In genomic region chr19:37896142-37896541, GRCh38 we compare ENCODE assay signal across 34 cellular contexts. TPM values are rescaled to one million over a fixed set of nuclear protein-coding genes. Genes with fewer than 3 reads are reported as not detected.
"Had no signal": no experiment of that assay in that cellular context is flagged by ENCODE, and none has a peak within 500 bp of the region (broad histone marks: within the 10 kb centered on the region; RNA-seq: fewer than 3 reads in every experiment).

No MANE protein-coding gene starts in this region.

- H3K4me3 ChIP-seq: esophagus muscularis mucosa, gastrocnemius medialis had no signal

- ATAC-seq: activated CD4-positive, alpha-beta T cell treated with anti-CD3 and anti-CD28 coated beads for 36 hours; activated CD8-positive, alpha-beta memory T cell treated with anti-CD3 and anti-CD28 coated beads, Interleukin-2, amount 10 ng/mL, durations not matched to agents 7 days and 5 days; activated CD8-positive, alpha-beta T cell treated with anti-CD3 and anti-CD28 coated beads, Interleukin-2, amount 10 ng/mL, durations not matched to agents 7 days and 5 days; effector memory CD8-positive, alpha-beta T cell; foreskin keratinocyte; gastrocnemius medialis had no signal

- H3K36me3 ChIP-seq: brain microvascular endothelial cell, esophagus muscularis mucosa, gastrocnemius medialis had no signal

- H3K27me3 ChIP-seq: brain microvascular endothelial cell, foreskin keratinocyte, gastrocnemius medialis had no signal

- H3K27ac ChIP-seq: brain microvascular endothelial cell, esophagus muscularis mucosa, foreskin keratinocyte, gastrocnemius medialis had no signal

- FAIRE-seq: astrocyte, colon had no signal

- H3K4me1 ChIP-seq: esophagus muscularis mucosa, foreskin keratinocyte, gastrocnemius medialis had no signal

- DNase-seq: activated CD4-positive, alpha-beta memory T cell treated with anti-CD3 and anti-CD28 coated beads for 36 hours; activated CD4-positive, alpha-beta T cell treated with anti-CD3 and anti-CD28 coated beads for 36 hours; activated CD4-positive, alpha-beta T cell treated with anti-CD3 and anti-CD28 coated beads, Interleukin-2, amount 10 ng/mL, durations not matched to agents 24 days and 14 days; activated CD4-positive, CD25-positive, alpha-beta regulatory T cell; activated CD4-positive, CD25-positive, alpha-beta regulatory T cell treated with anti-CD3 and anti-CD28 coated beads, Interleukin-2, amount 50 U/mL, for 72 hours; activated CD8-positive, alpha-beta memory T cell treated with anti-CD3 and anti-CD28 coated beads, Interleukin-2, amount 10 ng/mL, durations not matched to agents 7 days and 5 days; activated CD8-positive, alpha-beta memory T cell treated with anti-CD3 and anti-CD28 coated beads, Interleukin-2, amount 50 U/mL, for 4 hours; activated CD8-positive, alpha-beta T cell treated with anti-CD3 and anti-CD28 coated beads, Interleukin-2, amount 10 ng/mL, durations not matched to agents 7 days and 5 days; activated effector memory CD4-positive, alpha-beta T cell treated with anti-CD3 and anti-CD28 coated beads, Interleukin-2, amount 50 U/mL, for 16 hours; activated naive CD4-positive, alpha-beta T cell treated with anti-CD3 and anti-CD28 coated beads, Interleukin-2, amount 50 U/mL, for 16 hours; activated T-cell treated with anti-CD3 and anti-CD28 coated beads, Interleukin-2, amount 50 U/mL, for 1 hour; activated T-cell treated with anti-CD3 and anti-CD28 coated beads, Interleukin-2, amount 50 U/mL, for 48 hours; amniotic stem cell; anterior cingulate cortex; brain microvascular endothelial cell; caudate nucleus; cortex of kidney; dermis blood vessel endothelial cell; effector CD4-positive, alpha-beta T cell; effector memory CD8-positive, alpha-beta T cell; erythroblast; foreskin keratinocyte; gastrocnemius medialis; glutamatergic neuron; T-helper 2 cell had no signal

- H3K9me3 ChIP-seq: esophagus muscularis mucosa, gastrocnemius medialis had no signal

RNA-seq across cellular contexts. Expression of gene WDR87, which starts 10.3 kb away (rescaled TPM):
- total RNA-seq: activated CD4-positive, alpha-beta memory T cell treated with anti-CD3 and anti-CD28 coated beads for 36 hours; activated CD4-positive, alpha-beta T cell treated with anti-CD3 and anti-CD28 coated beads for 36 hours; activated CD4-positive, alpha-beta T cell treated with anti-CD3 and anti-CD28 coated beads, Interleukin-2, amount 10 ng/mL, durations not matched to agents 24 days and 14 days; activated CD8-positive, alpha-beta memory T cell treated with anti-CD3 and anti-CD28 coated beads for 36 hours; activated CD8-positive, alpha-beta memory T cell treated with anti-CD3 and anti-CD28 coated beads, Interleukin-2, amount 10 ng/mL, durations not matched to agents 7 days and 5 days; activated CD8-positive, alpha-beta T cell treated with anti-CD3 and anti-CD28 coated beads, Interleukin-2, amount 10 ng/mL, durations not matched to agents 7 days and 5 days; activated T-helper 1 cell treated with anti-CD3 and anti-CD28 coated beads, Interleukin-12 subunit alpha, Interleukin-12 subunit beta, Interleukin-2, Interleukin-4 antibody, amounts not matched to agents 30 ng/mL and 10 ng/mL and 1 ng/mL, durations not matched to agents 14 hours and 24 hours and 36 hours; activated T-helper 2 cell treated with anti-CD3 and anti-CD28 coated beads, Interferon-gamma antibody, Interleukin-2, Interleukin-4, amounts not matched to agents 10 μg/mL and 5 μg/mL and 100 μg/mL, durations not matched to agents 14 hours and 24 hours and 36 hours; astrocyte; chondrocyte; dermis blood vessel endothelial cell; esophagus muscularis mucosa; foreskin keratinocyte; gastrocnemius medialis; T-helper 1 cell treated with Interleukin-12 subunit alpha and Interleukin-12 subunit beta and Interleukin-4 antibody, amounts not matched to agents 30 ng/mL and 1 ng/mL, for 36 hours had no signal
- polyA plus RNA-seq: adipose tissue, foreskin keratinocyte had no signal
